In genomic region chr3:134328147-134328591, GRCh38 we compare ENCODE assay signal across 2 cellular contexts.
TF ChIP-seq lines count a peak whose summit lies in the region.

No MANE protein-coding gene starts in this region.

TF ChIP-seq in H1, 55 proteins besides CTCF, POLR2A, EP300 and RAD21:
- TF ChIP-seq NANOG (IDR thresholded peaks at IDR 0.05; ENCODE audit: insufficient read depth, low read depth, low read length, poor library complexity, severe bottlenecking) (no peak), EZH2 (IDR thresholded peaks at IDR 0.05; ENCODE audit: low read depth, low read length, severe bottlenecking) (no peak), POLR2AphosphoS5 (IDR thresholded peaks at IDR 0.05; ENCODE audit: low read depth, low read length) (no peak), SAP30 (IDR thresholded peaks at IDR 0.05; ENCODE audit: insufficient read depth, insufficient replicate concordance, low read length) (no peak), CBX8 (IDR thresholded peaks at IDR 0.05; ENCODE audit: borderline replicate concordance, low read depth, low read length) (no peak), BACH1 (IDR thresholded peaks at IDR 0.05; ENCODE audit: low read length) (no peak), RBBP5 (IDR thresholded peaks at IDR 0.05; ENCODE audit: borderline replicate concordance, low read depth, low read length) (no peak), TEAD4 (IDR thresholded peaks at IDR 0.05; ENCODE audit: low read depth, low read length) (no peak), SIRT6 (IDR thresholded peaks at IDR 0.05; ENCODE audit: low read length) (no peak), ASH2L (IDR thresholded peaks at IDR 0.05; ENCODE audit: low read length) (no peak), NRF1 (IDR thresholded peaks at IDR 0.05; ENCODE audit: low read depth, low read length) (no peak), TAF7 (optimal IDR thresholded peaks at IDR 0.05; ENCODE audit: borderline replicate concordance, low read depth, low read length) (no peak), CTBP2 (IDR thresholded peaks at IDR 0.05; ENCODE audit: borderline replicate concordance, insufficient read depth, insufficient read length, low read length) (no peak), CEBPB (IDR thresholded peaks at IDR 0.05; ENCODE audit: low read depth, low read length) (no peak), POU5F1 (IDR thresholded peaks at IDR 0.05; ENCODE audit: low read depth, low read length) (no peak), JUND (IDR thresholded peaks at IDR 0.05; ENCODE audit: low read length) (no peak), EGR1 (IDR thresholded peaks at IDR 0.05; ENCODE audit: borderline replicate concordance, low read depth, low read length) (no peak), FOSL1 (IDR thresholded peaks at IDR 0.05; ENCODE audit: insufficient read depth, low read depth, low read length) (no peak)
- TF ChIP-seq, protein P1, sequence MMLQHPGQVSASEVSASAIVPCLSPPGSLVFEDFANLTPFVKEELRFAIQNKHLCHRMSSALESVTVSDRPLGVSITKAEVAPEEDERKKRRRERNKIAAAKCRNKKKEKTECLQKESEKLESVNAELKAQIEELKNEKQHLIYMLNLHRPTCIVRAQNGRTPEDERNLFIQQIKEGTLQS (IDR thresholded peaks at IDR 0.05; ENCODE audit: insufficient read depth, low read depth, low read length): no peak

TF ChIP-seq in HEK293T, 16 proteins besides CTCF, POLR2A, EP300 and RAD21:
- no peak for TF ChIP-seq HDGF (IDR thresholded peaks at IDR 0.05; ENCODE audit: borderline replicate concordance)
- TF ChIP-seq L3MBTL2 (conservative IDR thresholded peaks at IDR 0.05): no peak
- TF ChIP-seq ELF4 (IDR thresholded peaks at IDR 0.05): no peak
- no peak for TF ChIP-seq SP1 (IDR thresholded peaks at IDR 0.05)
- no peak for TF ChIP-seq FOXA1 (IDR thresholded peaks at IDR 0.05)
- TF ChIP-seq ARNT (IDR thresholded peaks at IDR 0.05): no peak
- TF ChIP-seq CTBP1 (IDR thresholded peaks at IDR 0.05; ENCODE audit: borderline replicate concordance): no peak
- no peak for TF ChIP-seq ZNF384 (IDR thresholded peaks at IDR 0.05)
- TF ChIP-seq PKNOX1 (IDR thresholded peaks at IDR 0.05): no peak
- no peak for TF ChIP-seq LEF1 (IDR thresholded peaks at IDR 0.05; ENCODE audit: borderline replicate concordance)
- TF ChIP-seq FOXM1 (IDR thresholded peaks at IDR 0.05; ENCODE audit: borderline replicate concordance): no peak
- TF ChIP-seq NFRKB (IDR thresholded peaks at IDR 0.05): no peak
- no peak for TF ChIP-seq TARDBP (IDR thresholded peaks at IDR 0.05)
- no peak for TF ChIP-seq FOXK2 (IDR thresholded peaks at IDR 0.05)
- TF ChIP-seq SUZ12 (IDR thresholded peaks at IDR 0.05): no peak
- TF ChIP-seq BHLHE40 (IDR thresholded peaks at IDR 0.05; ENCODE audit: borderline replicate concordance): no peak
